In genomic region chr14:92704821-92705220, GRCh38 we compare ENCODE assay signal across 1 cellular context.
TF ChIP-seq lines count a peak whose summit lies in the region.

No MANE protein-coding gene starts in this region.

TF ChIP-seq in GM12891, 5 proteins besides CTCF, POLR2A, EP300 and RAD21 (continued from another document):
- TF ChIP-seq POLR2AphosphoS5 (IDR thresholded peaks at IDR 0.05; ENCODE audit: low read depth, low read length) (no peak), TAF1 (IDR thresholded peaks at IDR 0.05; ENCODE audit: low read depth, low read length) (no peak), SPI1 (IDR thresholded peaks at IDR 0.05; ENCODE audit: low read depth, low read length) (no peak)
